Comparison of ENCODE assay signal across 8 cellular contexts in genomic region chr4:83194588-83194987, GRCh38.
DNase-seq lines count a peak whose midpoint lies in the region; ATAC-seq, FAIRE-seq and TF ChIP-seq lines count a peak whose summit lies in the region.
"Not testable (repeated sequence)": the region's sequence is repeated elsewhere in the genome, so short reads cannot be mapped to it uniquely, and the experiment has no call there.

No MANE protein-coding gene starts in this region.

- intact Hi-C loops in colonic mucosa (cut with DNase I); Right ventricle myocardium inferior (cut with DNase I); HepG2 (cut with micrococcal nuclease; ENCODE audit: unreplicated experiment); stomach (cut with DNase I; ENCODE audit: low total_unique reads): not testable (repeated sequence)

- CTCF ChIA-PET in HepG2 (lab: Yijun Ruan, JAX; ENCODE audit: low intra/inter-chr PET ratio, low total read pairs) = not testable (repeated sequence)

- H3K36me3 ChIP-seq in BE2C; colonic mucosa; right atrium auricular region; HepG2 (replicated peaks in 1 of 2; ENCODE audit: control insufficient read depth in 1 of 2, insufficient read depth in 2 of 2, low read length in 2 of 2); stomach: not testable (repeated sequence)

- TF ChIP-seq CTCF in BE2C (IDR thresholded peaks at IDR 0.05; ENCODE audit: low read depth, low read length); colonic mucosa (IDR thresholded peaks at IDR 0.05); right atrium auricular region (IDR thresholded peaks at IDR 0.05); HepG2 (CRISPR knock-in tag; IDR thresholded peaks at IDR 0.05); stomach (IDR thresholded peaks at IDR 0.05): not testable (repeated sequence)

- not testable (repeated sequence) for H3K36me3 Mint-ChIP-seq in naive B cell

- H3K4me3 Mint-ChIP-seq in naive B cell = peak overlapping the region in 2 of 8 donors; percentile 35 to 71

- not testable (repeated sequence) for H3K4me2 ChIP-seq in HepG2 (ENCODE audit: low read depth, low read length)

- not testable (repeated sequence) for FAIRE-seq in HepG2 (lab: Jason Lieb, UNC)

- TF ChIP-seq EP300 in HepG2 (IDR thresholded peaks at IDR 0.05; ENCODE audit: low read depth in 2 of 2, low read length in 2 of 2); HepG2 (CRISPR knock-in tag; IDR thresholded peaks at IDR 0.05; ENCODE audit: borderline replicate concordance); stomach (IDR thresholded peaks at IDR 0.05): not testable (repeated sequence)

- H3K27me3 ChIP-seq in BE2C; colonic mucosa; right atrium auricular region; HepG2 (ENCODE audit: control insufficient read depth in 1 of 2, insufficient read depth in 2 of 2, low read length in 2 of 2); stomach: not testable (repeated sequence)

- TF ChIP-seq RAD21 in HepG2 (CRISPR knock-in tag; IDR thresholded peaks at IDR 0.05) = not testable (repeated sequence)

- not testable (repeated sequence) for H3K79me2 ChIP-seq in HepG2 (ENCODE audit: insufficient read depth, low read length)

- in situ Hi-C loops in HepG2 (cut with HindIII; ENCODE audit: extremely low pct_ligation_motif_present, low pct_unique_long_range_greater_than_20kb) = not testable (repeated sequence)

- ATAC-seq in Right ventricle myocardium inferior; HepG2; naive B cell (ENCODE audit: low read depth in 2 of 2): not testable (repeated sequence)

- H3K4me1 Mint-ChIP-seq in naive B cell = peaks cover 36 to 66% (median 62%) of the 10 kb centered on the region in 3 donors

- H3K9me3 ChIP-seq in BE2C; colonic mucosa; right atrium auricular region; HepG2 (ENCODE audit: low read length); stomach: not testable (repeated sequence)

- POLR2A ChIA-PET in HepG2 (lab: Yijun Ruan, JAX) = not testable (repeated sequence)

- not testable (repeated sequence) for H3K27me3 Mint-ChIP-seq in naive B cell

- 26% methylated on average over 7 of the region's 7 CpGs for WGBS in HepG2 (ENCODE audit: low lambda C conversion rate)
- 56 to 69% (median 62%) methylated on average over 7 of the region's 7 CpGs for WGBS in stomach, 5 donors

- H3K9ac ChIP-seq in colonic mucosa (ENCODE audit: low read depth in 2 of 2, low read length in 2 of 2); HepG2 (ENCODE audit: insufficient read depth, low read depth, low read length): not testable (repeated sequence)

- H3K27ac Mint-ChIP-seq in naive B cell = peak overlapping the region in 4 of 6 donors; percentile 11 to 89 (median 61)

- not testable (repeated sequence) for BruUV-seq in HepG2 (replicated peaks; lab: Mats Ljungman, UMichigan)

- H3K9me3 Mint-ChIP-seq in naive B cell = not testable (repeated sequence)

- not testable (repeated sequence) for H2AFZ ChIP-seq in HepG2 (ENCODE audit: low read length)

- H3K4me1 ChIP-seq in BE2C, colonic mucosa, right atrium auricular region, stomach: not testable (repeated sequence)
- H3K4me1 ChIP-seq in HepG2 (ENCODE audit: insufficient read depth, low read length) = peaks cover 67% of the 10 kb centered on the region

- TF ChIP-seq POLR2A in HepG2 (IDR thresholded peaks at IDR 0.05; ENCODE audit: insufficient read depth in 1 of 2, low read depth in 2 of 2, low read length in 2 of 2); stomach (IDR thresholded peaks at IDR 0.05): not testable (repeated sequence)

- not testable (repeated sequence) for H3K4me3 ChIP-seq in BE2C (ENCODE audit: low read depth, low read length); colonic mucosa; right atrium auricular region; HepG2 (replicated peaks in 1 of 3; ENCODE audit: insufficient read depth in 1 of 3, low read depth in 2 of 3, low read length in 3 of 3); stomach

- not testable (repeated sequence) for H4K20me1 ChIP-seq in HepG2 (ENCODE audit: insufficient read depth, low read length)

- H3K27ac ChIP-seq in colonic mucosa = peak overlapping the region; percentile 44
- H3K27ac ChIP-seq in right atrium auricular region; HepG2 (ENCODE audit: extremely low read length, insufficient read depth, low read length); stomach: not testable (repeated sequence)

- DNase-seq in BE2C (peak; percentile 18), OCI-M1 (lab: John Stamatoyannopoulos, UW) (peak; percentile 30), colonic mucosa (peak; percentile 77), Right ventricle myocardium inferior (ENCODE audit: missing footprints) (peak; percentile 76), right atrium auricular region (ENCODE audit: low spot score) (peak; percentile 52), stomach (peak; percentile 27)
- DNase-seq in HepG2 (ENCODE audit: low spot score); naive B cell: not testable (repeated sequence)

TF ChIP-seq in HepG2, 621 proteins besides CTCF, POLR2A, EP300 and RAD21:
- peak; percentile 19; the same call in 1 of the 2 replicates for TF ChIP-seq NR2F6 (IDR thresholded peaks at IDR 0.05)
- TF ChIP-seq NR2F6 (CRISPR knock-in tag; IDR thresholded peaks at IDR 0.05) = peak; percentile 62
